ENCODE assay signal across 14 cellular contexts in genomic region chr16:74738134-74738541, GRCh38. TPM values are rescaled to one million over a fixed set of nuclear protein-coding genes. Genes with fewer than 3 reads are reported as not detected.
DNase-seq lines count a peak whose midpoint lies in the region; ATAC-seq and TF ChIP-seq lines count a peak whose summit lies in the region.
"Had no signal": no experiment of that assay in that cellular context is flagged by ENCODE, and none has a peak within 500 bp of the region (broad histone marks: within the 10 kb centered on the region; RNA-seq: fewer than 3 reads in every experiment).

No MANE protein-coding gene starts in this region.

- H3K4me2 ChIP-seq in MM.1S (ENCODE audit: low read depth, low read length): no peak overlapping the region

- DNase-seq in COLO668 (lab: John Stamatoyannopoulos, UW; ENCODE audit: unreplicated experiment) (peak; percentile 4), LoVo (ENCODE audit: low spot score) (peak; percentile 91), kidney tubule cell (ENCODE audit: low spot score) (peak; percentile 89), MM.1S (no peak), lower leg skin (ENCODE audit: low spot score in 2 of 2) (no peak), G401 (ENCODE audit: low spot score) (no peak)
- DNase-seq: activated CD4-positive, alpha-beta T cell treated with anti-CD3 and anti-CD28 coated beads, Interleukin-2, amount 50 U/mL, for 48 hours; activated effector memory CD4-positive, alpha-beta T cell treated with anti-CD3 and anti-CD28 coated beads, Interleukin-2, amount 50 U/mL, for 16 hours; central memory CD4-positive, alpha-beta T cell; NCI-H2081; stimulated activated CD4-positive, alpha-beta T cell treated with anti-CD3 and anti-CD28 coated beads, Interleukin-2, amount 100 ng/mL, for 24 hours had no signal

- ATAC-seq in HG02623 (IDR thresholded peaks at IDR 0.05; ENCODE audit: unreplicated experiment): no peak

- H3K27ac ChIP-seq in angular gyrus (ENCODE audit: low read depth, low read length) (peak overlapping the region; percentile 64), MM.1S (ENCODE audit: low read length) (no peak overlapping the region)
- H3K27ac ChIP-seq: psoas muscle had no signal

- TF ChIP-seq POLR2A in lower leg skin (IDR thresholded peaks at IDR 0.05): no peak

- no peaks in the 10 kb centered on the region for H3K4me1 ChIP-seq in MM.1S (ENCODE audit: low read length)
- H3K4me1 ChIP-seq: psoas muscle had no signal

- 34 to 59% methylated on average over 9 of the region's 9 CpGs for WGBS in lower leg skin, 2 donors

- H3F3A ChIP-seq in MM.1S (ENCODE audit: insufficient read depth, low read length): no peaks in the 10 kb centered on the region

- H3K4me3 ChIP-seq in MM.1S (ENCODE audit: low read length) (no peak overlapping the region), lower leg skin (ENCODE audit: low read depth, poor library complexity, severe bottlenecking) (no peak overlapping the region)
- H3K4me3 ChIP-seq: psoas muscle had no signal

- TF ChIP-seq CTCF in MM.1S (IDR thresholded peaks at IDR 0.05; ENCODE audit: low read length) (no peak), lower leg skin (IDR thresholded peaks at IDR 0.05) (no peak)

- no peaks in the 10 kb centered on the region for H3K9me2 ChIP-seq in MM.1S (replicated peaks; ENCODE audit: insufficient read depth, low read length)

- no peaks in the 10 kb centered on the region for H3K9me3 ChIP-seq in MM.1S (replicated peaks; ENCODE audit: insufficient read depth, low read length)
- H3K9me3 ChIP-seq: psoas muscle had no signal

- no peaks in the 10 kb centered on the region for H3K27me3 ChIP-seq in MM.1S (replicated peaks; ENCODE audit: insufficient read depth, low read length)

- no peaks in the 10 kb centered on the region for H4K20me1 ChIP-seq in MM.1S (ENCODE audit: insufficient read depth, low read length)

- H3K9ac ChIP-seq in MM.1S (ENCODE audit: low read length): no peak overlapping the region

- in situ Hi-C loops in G401 (cut with HindIII; ENCODE audit: low sequenced_read_pairs): no loop called here

- H3K79me2 ChIP-seq in MM.1S (ENCODE audit: low read length): no peaks in the 10 kb centered on the region

- no peaks in the 10 kb centered on the region for H3K36me3 ChIP-seq in MM.1S (replicated peaks; ENCODE audit: insufficient read depth, low read length)

- no peak overlapping the region for H2AFZ ChIP-seq in MM.1S (ENCODE audit: low read length)

- intact Hi-C loops in lower leg skin (cut with DNase I; ENCODE audit: low total_unique reads): no loop called here

RNA-seq across cellular contexts. Expression of gene FA2H, which starts 36.5 kb away (rescaled TPM):
- 10 to 100 TPM in 1 of 4 donors, 1 to 10 TPM in 3; 4.5 to 13.7 (median 7.7) TPM for total RNA-seq in lower leg skin
- not detected in 2 replicates for total RNA-seq in G401 (2014; rRNA removed; shearing (Covaris generic))
- total RNA-seq: psoas muscle had no signal

RNA-seq across cellular contexts. Expression of gene MLKL, which starts 37.5 kb away (rescaled TPM):
- 1 to 10 TPM; 1.9 to 4.8 (median 3.8) TPM for total RNA-seq in lower leg skin
- not detected in 2 replicates for total RNA-seq in G401 (2014; rRNA removed; shearing (Covaris generic))

Comparison
In these comparisons a context has a peak if more than half of its experiments do, and no peak if none do; other contexts are left out.
1. DNase-seq: peak in COLO668 (single experiment), LoVo (single experiment) and kidney tubule cell (single experiment); none in MM.1S (single experiment), lower leg skin (0 of 2) and G401 (single experiment).